Comparison of ENCODE assay signal across 8 cellular contexts in the genomic region with DNA sequence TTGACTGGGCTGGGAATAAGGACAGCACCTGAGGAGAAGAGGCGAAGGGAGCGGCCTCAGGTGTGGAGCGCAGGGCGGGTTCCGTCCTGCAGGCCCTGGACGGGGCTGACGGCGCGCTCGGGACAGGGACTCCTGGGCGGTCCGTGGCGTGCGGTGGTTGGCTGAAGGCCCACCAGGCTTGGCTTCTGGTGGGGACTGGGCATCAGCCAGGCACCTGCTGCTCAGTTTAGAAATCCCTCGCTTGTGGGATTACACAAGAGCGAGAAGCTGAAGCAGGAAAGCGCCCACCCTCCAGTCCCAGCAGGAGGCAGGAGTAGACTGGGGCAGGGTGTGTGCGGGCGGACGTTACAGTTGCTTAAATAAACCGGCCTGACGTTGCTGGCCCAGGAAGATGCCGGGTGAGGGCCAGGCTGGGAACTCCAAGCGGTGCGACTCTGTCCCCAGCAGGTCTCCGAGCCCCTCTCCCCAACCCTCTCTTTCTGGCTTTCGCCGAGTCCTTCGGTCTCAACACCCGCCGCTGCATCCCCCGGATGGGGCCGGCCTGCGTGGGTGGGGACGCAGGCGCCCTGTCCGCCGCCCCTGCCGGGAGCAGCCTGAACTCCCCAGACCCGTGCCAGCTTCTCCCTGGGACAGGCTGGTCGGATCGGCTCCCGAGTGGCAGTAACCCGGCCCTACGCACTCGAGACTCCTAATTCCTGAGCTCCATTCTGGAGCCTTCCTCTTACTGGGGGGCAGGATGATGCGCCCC. TPM values are rescaled to one million over a fixed set of nuclear protein-coding genes. Genes with fewer than 3 reads are reported as not detected.
DNase-seq lines count a peak whose midpoint lies in the region; ATAC-seq and TF ChIP-seq lines count a peak whose summit lies in the region.

No MANE protein-coding gene starts in this region.

- H3K4me1 ChIP-seq in HUES6 (ENCODE audit: control insufficient read depth, insufficient read depth, low read length) (peaks cover 14% of the 10 kb centered on the region), osteoblast (ENCODE audit: insufficient read depth, low read length) (peaks cover 50% of the 10 kb centered on the region), vagina (peaks cover 23% of the 10 kb centered on the region)

- H3K27ac ChIP-seq in HUES6 (ENCODE audit: low read depth, low read length) (peak overlapping the region; percentile 60; the same call in 1 of the 2 replicates), osteoblast (ENCODE audit: low read depth, low read length) (peak overlapping the region; percentile 80), vagina (peak overlapping the region; percentile 89)

- peak overlapping the region; percentile 83 for H3K4me3 Mint-ChIP-seq in activated naive CD4-positive, alpha-beta T cell treated with anti-CD3 and anti-CD28 coated beads, Interleukin-2, amount 10 ng/mL, durations not matched to agents 7 days and 5 days

- H3K27ac Mint-ChIP-seq in activated naive CD4-positive, alpha-beta T cell treated with anti-CD3 and anti-CD28 coated beads, Interleukin-2, amount 10 ng/mL, durations not matched to agents 7 days and 5 days: peak overlapping the region; percentile 86

- H3K4me2 ChIP-seq in osteoblast (ENCODE audit: insufficient read depth, low read length): peak overlapping the region; percentile 95

- H3K4me3 ChIP-seq in HUES6 (ENCODE audit: low read depth, low read length) (peak overlapping the region; percentile 97), osteoblast (ENCODE audit: insufficient read depth, low read length) (peak overlapping the region; percentile 90), vagina (peak overlapping the region; percentile 76 to 88)

- H3K27me3 ChIP-seq in HUES6 (ENCODE audit: control insufficient read depth, insufficient read depth, low read length) (no peaks in the 10 kb centered on the region), osteoblast (ENCODE audit: insufficient read depth, low read length) (no peaks in the 10 kb centered on the region), vagina (no peaks in the 10 kb centered on the region)

- peaks cover 35% of the 10 kb centered on the region for H3K36me3 ChIP-seq in HUES6 (ENCODE audit: control insufficient read depth, insufficient read depth, low read length)
- peaks cover 11% of the 10 kb centered on the region for H3K36me3 ChIP-seq in osteoblast (ENCODE audit: insufficient read depth, low read length)
- H3K36me3 ChIP-seq in vagina: peaks cover 0 to 12% of the 10 kb centered on the region in 2 donors

- H3K27me3 Mint-ChIP-seq in activated naive CD4-positive, alpha-beta T cell treated with anti-CD3 and anti-CD28 coated beads, Interleukin-2, amount 10 ng/mL, durations not matched to agents 7 days and 5 days: no peaks in the 10 kb centered on the region

- intact Hi-C loops in vagina (cut with DNase I): no loop called here

- H3K9me3 ChIP-seq in HUES6 (ENCODE audit: control insufficient read depth, insufficient read depth, low read depth, low read length) (no peaks in the 10 kb centered on the region), osteoblast (ENCODE audit: low read depth, low read length) (no peaks in the 10 kb centered on the region), vagina (no peaks in the 10 kb centered on the region)

- no peaks in the 10 kb centered on the region for H3K9me3 Mint-ChIP-seq in activated naive CD4-positive, alpha-beta T cell treated with anti-CD3 and anti-CD28 coated beads, Interleukin-2, amount 10 ng/mL, durations not matched to agents 7 days and 5 days

- peak overlapping the region; percentile 81 for H3K9ac ChIP-seq in HUES6 (ENCODE audit: low read length)

- ATAC-seq in GM21390 (IDR thresholded peaks at IDR 0.05; ENCODE audit: unreplicated experiment): peak; percentile 31

- H3K4me1 Mint-ChIP-seq in activated naive CD4-positive, alpha-beta T cell treated with anti-CD3 and anti-CD28 coated beads, Interleukin-2, amount 10 ng/mL, durations not matched to agents 7 days and 5 days: peaks cover 42% of the 10 kb centered on the region

- peak overlapping the region; percentile 96 for H2AFZ ChIP-seq in osteoblast (ENCODE audit: low read length)

- TF ChIP-seq POLR2A in Raji (IDR thresholded peaks at IDR 0.05; ENCODE audit: insufficient read depth, low read depth, low read length): peak; percentile 41; the same call in 1 of the 2 replicates
- TF ChIP-seq POLR2A in vagina (IDR thresholded peaks at IDR 0.05): no peak

- TF ChIP-seq CTCF in osteoblast (IDR thresholded peaks at IDR 0.05; ENCODE audit: extremely low read depth, low read depth, low read length) (peak; percentile 43), vagina (IDR thresholded peaks at IDR 0.05) (peak in 2 of 3 experiments; percentile 5 to 9)

- H3K36me3 Mint-ChIP-seq in activated naive CD4-positive, alpha-beta T cell treated with anti-CD3 and anti-CD28 coated beads, Interleukin-2, amount 10 ng/mL, durations not matched to agents 7 days and 5 days: peaks cover 19% of the 10 kb centered on the region

- DNase-seq in DMS79 treated with DMSO at 0.1 percent for 48 hours (lab: John Stamatoyannopoulos, UW) (peak; percentile 53), globus pallidus (ENCODE audit: low spot score) (peak; percentile 54), osteoblast (ENCODE audit: insufficient read length, low spot score, missing footprints) (peak; percentile 98), vagina (ENCODE audit: extremely low spot score in 2 of 2) (no peak)
- DNase-seq in activated naive CD4-positive, alpha-beta T cell treated with anti-CD3 and anti-CD28 coated beads, Interleukin-2, amount 10 ng/mL, durations not matched to agents 7 days and 5 days: peak; percentile 65

- H3K79me2 ChIP-seq in osteoblast (ENCODE audit: insufficient read depth, low read length): no peaks in the 10 kb centered on the region

- peaks cover 6% of the 10 kb centered on the region for H4K20me1 ChIP-seq in osteoblast (ENCODE audit: insufficient read depth, low read length)

- CTCF ChIA-PET in activated naive CD4-positive, alpha-beta T cell treated with anti-CD3 and anti-CD28 coated beads, Interleukin-2, amount 10 ng/mL, durations not matched to agents 7 days and 5 days (lab: Charles Lee): interaction anchor here (0.7 to 2.3 kb wide), 27 partner anchors 8 to 156 kb away, joined by 3 to 22 read pairs (median 5); partner anchors contain the start of genes GGA3, GRB2, MRPS7 and NUP85

RNA-seq across cellular contexts. Expression of gene MIF4GD, which starts 0.6 kb away (rescaled TPM):
- total RNA-seq in osteoblast: 8.7 and 9.4 TPM in 2 replicates
- total RNA-seq in vagina: 26.3 TPM

RNA-seq across cellular contexts. Expression of gene MRPS7, which starts 8.7 kb away (rescaled TPM):
- total RNA-seq in osteoblast: 43.6 and 45.6 TPM in 2 replicates
- total RNA-seq in vagina: 40.3 TPM

RNA-seq across cellular contexts. Expression of gene GGA3, which starts 9.0 kb away (rescaled TPM):
- total RNA-seq in osteoblast: 9.0 and 12.1 TPM in 2 replicates
- total RNA-seq in vagina: 36.8 TPM

RNA-seq across cellular contexts. Expression of gene SLC25A19, which starts 18.8 kb away (rescaled TPM):
- 4.7 and 7.1 TPM in 2 replicates for total RNA-seq in osteoblast
- 16.7 TPM for total RNA-seq in vagina

Comparison
In these comparisons a context has a peak if more than half of its experiments do, and no peak if none do; other contexts are left out.
1. DNase-seq: peak in DMS79 treated with DMSO at 0.1 percent for 48 hours (single experiment), activated naive CD4-positive, alpha-beta T cell treated with anti-CD3 and anti-CD28 coated beads, Interleukin-2, amount 10 ng/mL, durations not matched to agents 7 days and 5 days (single experiment), globus pallidus (single experiment) and osteoblast (single experiment); none in vagina (0 of 2).
2. Peak in every context shown above with its lines, with median percentiles within 50 percentile points of each other: H3K27ac ChIP-seq and H3K4me3 ChIP-seq.